19 cellular contexts compared by ENCODE assay signal in genomic region chr7:101533103-101533465, GRCh38.
"Had no signal": no experiment of that assay in that cellular context is flagged by ENCODE, and none has a peak within 500 bp of the region (broad histone marks: within the 10 kb centered on the region; RNA-seq: fewer than 3 reads in every experiment).

No MANE protein-coding gene starts in this region.

- H3K36me3 Mint-ChIP-seq: immature natural killer cell had no signal

- H3K4me2 ChIP-seq: hepatocyte had no signal

- H3K27ac ChIP-seq: coronary artery, dorsolateral prefrontal cortex, esophagus muscularis mucosa, foreskin keratinocyte, gastroesophageal sphincter, heart left ventricle, hepatocyte, left lung, lower lobe of right lung had no signal

- H3K9me3 ChIP-seq: esophagus muscularis mucosa, gastroesophageal sphincter, left lung, lower lobe of right lung, mucosa of descending colon had no signal

- H3K4me3 Mint-ChIP-seq: immature natural killer cell, mesothelial cell of epicardium had no signal

- DNase-seq: dermis blood vessel endothelial cell; dorsolateral prefrontal cortex; effector CD4-positive, alpha-beta T cell; effector memory CD4-positive, alpha-beta T cell; foreskin keratinocyte; hypothalamus; immature natural killer cell; left cardiac atrium; left lung; left ventricle myocardium superior; lower lobe of right lung; mesenchymal stem cell; mucosa of descending colon had no signal

- H3K79me2 ChIP-seq: hepatocyte had no signal

- H3K4me1 ChIP-seq: foreskin keratinocyte, lower lobe of right lung had no signal

- H3K27me3 ChIP-seq: dorsolateral prefrontal cortex, heart left ventricle, hepatocyte had no signal

- H3K4me3 ChIP-seq: coronary artery, dorsolateral prefrontal cortex, esophagus muscularis mucosa, gastroesophageal sphincter, heart left ventricle, hepatocyte, left lung, lower lobe of right lung, mucosa of descending colon had no signal

- H3K36me3 ChIP-seq: esophagus muscularis mucosa, gastroesophageal sphincter, heart left ventricle, left lung, lower lobe of right lung had no signal

- H2AFZ ChIP-seq: hepatocyte had no signal

- ATAC-seq: foreskin keratinocyte, gastroesophageal sphincter, heart left ventricle, left cardiac atrium, left lung, left ventricle myocardium superior, lower lobe of right lung, mucosa of descending colon had no signal

- H3K27ac Mint-ChIP-seq: immature natural killer cell, mesothelial cell of epicardium had no signal
